Comparison of ENCODE assay signal across 8 cellular contexts in genomic region chr20:59032023-59032712, GRCh38. TPM values are rescaled to one million over a fixed set of nuclear protein-coding genes. Genes with fewer than 3 reads are reported as not detected.
DNase-seq lines count a peak whose midpoint lies in the region; ATAC-seq and TF ChIP-seq lines count a peak whose summit lies in the region.

Gene ATP5F1E, minus strand, starts transcription at chr20:59032335. Its CDS starts 84 bp downstream, at chr20:59032251.

- H3K27me3 Mint-ChIP-seq in GM23338 (ENCODE audit: insufficient read depth, low read depth, poor library complexity): peaks cover 21% of the 10 kb centered on the region
- no peaks in the 10 kb centered on the region for H3K27me3 Mint-ChIP-seq in naive thymus-derived CD8-positive, alpha-beta T cell
- H3K27me3 Mint-ChIP-seq in stimulated activated naive B cell treated with anti-CD40 and anti-IgM and Interleukin-4, amounts not matched to agents 10 μg/mL and 1 μg/mL and 100 μg/mL, for 72 hours: no peaks in the 10 kb centered on the region

- H3K36me3 Mint-ChIP-seq in GM23338 (ENCODE audit: low read depth): peaks cover 74% of the 10 kb centered on the region
- H3K36me3 Mint-ChIP-seq in naive thymus-derived CD8-positive, alpha-beta T cell: peaks cover 8 to 71% (median 26%) of the 10 kb centered on the region in 3 donors
- peaks cover 38 to 54% of the 10 kb centered on the region in 2 donors for H3K36me3 Mint-ChIP-seq in stimulated activated naive B cell treated with anti-CD40 and anti-IgM and Interleukin-4, amounts not matched to agents 10 μg/mL and 1 μg/mL and 100 μg/mL, for 72 hours

- peaks cover 58% of the 10 kb centered on the region for H3K4me1 ChIP-seq in DND-41 (ENCODE audit: insufficient read depth, low read length)
- H3K4me1 ChIP-seq in GM23338 (ENCODE audit: insufficient read depth): peaks cover 19% of the 10 kb centered on the region

- DNase-seq in DND-41: peak; percentile 98
- peak; percentile 97 for DNase-seq in GM23338 (ENCODE audit: low spot score)
- DNase-seq in LNCaP clone FGC (ENCODE audit: low read depth): peak; percentile 62
- DNase-seq in RPMI8226: peak; percentile 96
- peak; percentile 91 to 96 for DNase-seq in activated T-helper 1 cell treated with anti-CD3 and anti-CD28 coated beads, Interleukin-2, amount 50 U/mL, for 16 hours (ENCODE audit: low read depth in 1 of 2, low spot score in 1 of 2)
- DNase-seq in fibroblast of gingiva (ENCODE audit: low read depth): peak; percentile 95
- DNase-seq in naive thymus-derived CD8-positive, alpha-beta T cell: peak; percentile 94 to 99 (median 97)
- peak; percentile 96 for DNase-seq in stimulated activated naive B cell treated with anti-CD40 and anti-IgM and Interleukin-4, amounts not matched to agents 10 μg/mL and 1 μg/mL and 100 μg/mL, for 72 hours

- peak within 1 kb of the TSS; percentile 86 for H2AFZ ChIP-seq in DND-41 (ENCODE audit: low read depth, low read length)
- peak within 1 kb of the TSS; percentile 93 for H2AFZ ChIP-seq in GM23338

- H3K27me3 ChIP-seq in DND-41 (ENCODE audit: insufficient read depth, low read length, poor library complexity) (no peaks in the 10 kb centered on the region), GM23338 (ENCODE audit: insufficient read depth) (0 out of 2 replicates have a peak, but pooled peaks cover 4% of the 10 kb centered on the region)

- H3F3A ChIP-seq in GM23338 (replicated peaks; ENCODE audit: low read depth): 0 out of 2 replicates have a peak, but pooled peaks cover 3% of the 10 kb centered on the region

- H3K9me2 ChIP-seq in GM23338 (ENCODE audit: insufficient read depth): no peaks in the 10 kb centered on the region

- H3K4me1 Mint-ChIP-seq in GM23338: peaks cover 16% of the 10 kb centered on the region; the same call in 2 of the 3 replicates
- peaks cover 27 to 53% (median 50%) of the 10 kb centered on the region in 4 donors for H3K4me1 Mint-ChIP-seq in naive thymus-derived CD8-positive, alpha-beta T cell
- peaks cover 20 to 53% of the 10 kb centered on the region in 2 donors for H3K4me1 Mint-ChIP-seq in stimulated activated naive B cell treated with anti-CD40 and anti-IgM and Interleukin-4, amounts not matched to agents 10 μg/mL and 1 μg/mL and 100 μg/mL, for 72 hours

- H3K36me3 ChIP-seq in DND-41 (ENCODE audit: insufficient read depth, low read length): peaks cover 77% of the 10 kb centered on the region
- H3K36me3 ChIP-seq in GM23338 (ENCODE audit: insufficient read depth): peaks cover 50% of the 10 kb centered on the region

- H3K9ac ChIP-seq in DND-41 (ENCODE audit: low read depth, low read length): peak within 1 kb of the TSS; percentile 91

- H3K79me2 ChIP-seq in DND-41 (ENCODE audit: insufficient read depth, low read length) (peaks cover 74% of the 10 kb centered on the region), GM23338 (replicated peaks; ENCODE audit: insufficient read depth) (peaks cover 44% of the 10 kb centered on the region)

- H3K27ac Mint-ChIP-seq in GM23338: peak within 1 kb of the TSS; percentile 92
- peak within 1 kb of the TSS; percentile 88 to 97 (median 96) for H3K27ac Mint-ChIP-seq in naive thymus-derived CD8-positive, alpha-beta T cell
- H3K27ac Mint-ChIP-seq in stimulated activated naive B cell treated with anti-CD40 and anti-IgM and Interleukin-4, amounts not matched to agents 10 μg/mL and 1 μg/mL and 100 μg/mL, for 72 hours: peak within 1 kb of the TSS; percentile 98

- peak within 1 kb of the TSS; percentile 50 to 77 for H3K4me3 ChIP-seq in DND-41 (ENCODE audit: low read depth in 1 of 2, low read length in 2 of 2)
- H3K4me3 ChIP-seq in GM23338: peak within 1 kb of the TSS; percentile 90
- peak within 1 kb of the TSS; percentile 80 for H3K4me3 ChIP-seq in LNCaP clone FGC (ENCODE audit: low read depth, low read length)

- POLR2A ChIA-PET in naive thymus-derived CD8-positive, alpha-beta T cell (lab: Charles Lee): interaction anchor here (0.5 to 4.1 kb wide), 38 partner anchors 10 to 1634 kb away, joined by 3 to 72 read pairs (median 4); partner anchors contain the start of genes NELFCD, PRELID3B, STX16 and TUBB1

- H4K20me1 ChIP-seq in DND-41 (ENCODE audit: insufficient read depth, low read length) (peaks cover 26% of the 10 kb centered on the region; the same call in 1 of the 2 replicates), GM23338 (replicated peaks; ENCODE audit: insufficient read depth) (peaks cover 40% of the 10 kb centered on the region)

- no peaks in the 10 kb centered on the region for H3K9me3 ChIP-seq in DND-41 (ENCODE audit: insufficient read depth, low read length, severe bottlenecking)

- ATAC-seq in DND-41 (ENCODE audit: insufficient read depth, low read depth): peak; percentile 97
- ATAC-seq in GM23338: peak; percentile 98
- peak; percentile 95 to 96 for ATAC-seq in naive thymus-derived CD8-positive, alpha-beta T cell
- peak; percentile 96 to 98 for ATAC-seq in stimulated activated naive B cell treated with anti-CD40 and anti-IgM and Interleukin-4, amounts not matched to agents 10 μg/mL and 1 μg/mL and 100 μg/mL, for 72 hours (replicated peaks)

- no peaks in the 10 kb centered on the region for H3K9me3 Mint-ChIP-seq in GM23338
- H3K9me3 Mint-ChIP-seq in naive thymus-derived CD8-positive, alpha-beta T cell: no peaks in the 10 kb centered on the region
- no peaks in the 10 kb centered on the region for H3K9me3 Mint-ChIP-seq in stimulated activated naive B cell treated with anti-CD40 and anti-IgM and Interleukin-4, amounts not matched to agents 10 μg/mL and 1 μg/mL and 100 μg/mL, for 72 hours

- no peak for TF ChIP-seq CTCF in DND-41 (IDR thresholded peaks at IDR 0.05; ENCODE audit: borderline replicate concordance, extremely low read depth, low read length, poor library complexity, severe bottlenecking)
- TF ChIP-seq CTCF in GM23338 (conservative IDR thresholded peaks at IDR 0.05; ENCODE audit: low read depth in 2 of 2): no peak
- no peak for TF ChIP-seq CTCF in LNCaP clone FGC (IDR thresholded peaks at IDR 0.05; ENCODE audit: control insufficient read depth, extremely low read depth, insufficient read depth)

- peak within 1 kb of the TSS; percentile 97 for H3K4me2 ChIP-seq in DND-41 (ENCODE audit: insufficient read depth, low read length)
- peak within 1 kb of the TSS; percentile 88 for H3K4me2 ChIP-seq in GM23338

- H3K27ac ChIP-seq in DND-41 (ENCODE audit: low read length) (peak within 1 kb of the TSS; percentile 95), GM23338 (ENCODE audit: low read depth) (peak within 1 kb of the TSS; percentile 46; the same call in 1 of the 2 replicates)

- peak within 1 kb of the TSS; percentile 93 for H3K4me3 Mint-ChIP-seq in GM23338
- H3K4me3 Mint-ChIP-seq in naive thymus-derived CD8-positive, alpha-beta T cell: peak within 1 kb of the TSS; percentile 87 to 97 (median 94)
- peak within 1 kb of the TSS; percentile 95 to 98 for H3K4me3 Mint-ChIP-seq in stimulated activated naive B cell treated with anti-CD40 and anti-IgM and Interleukin-4, amounts not matched to agents 10 μg/mL and 1 μg/mL and 100 μg/mL, for 72 hours

TF ChIP-seq in GM23338, 12 proteins besides CTCF, POLR2A, EP300 and RAD21 (continues in another document):
- TF ChIP-seq REST (IDR thresholded peaks at IDR 0.05; ENCODE audit: unreplicated experiment): no peak
- no peak for TF ChIP-seq STAT1 (IDR thresholded peaks at IDR 0.05; ENCODE audit: unreplicated experiment)
- no peak for TF ChIP-seq EZH2phosphoT487 (IDR thresholded peaks at IDR 0.05; ENCODE audit: unreplicated experiment)
- TF ChIP-seq NANOG (IDR thresholded peaks at IDR 0.05; ENCODE audit: borderline replicate concordance): no peak
- no peak for TF ChIP-seq JUNB (IDR thresholded peaks at IDR 0.05; ENCODE audit: unreplicated experiment)
- peak; percentile 77 for TF ChIP-seq ZNF331 (CRISPR knock-in tag; IDR thresholded peaks at IDR 0.05; ENCODE audit: low read depth)
- no peak for TF ChIP-seq EZH2 (IDR thresholded peaks at IDR 0.05; ENCODE audit: low read depth, unreplicated experiment)
- TF ChIP-seq ETS1 (IDR thresholded peaks at IDR 0.05): no peak
- TF ChIP-seq POLR2AphosphoS5 (IDR thresholded peaks at IDR 0.05; ENCODE audit: low read depth): peak; percentile 89
- TF ChIP-seq ZNF114 (CRISPR knock-in tag; IDR thresholded peaks at IDR 0.05): no peak

RNA-seq across cellular contexts. Expression of gene ATP5F1E, which starts in this region (rescaled TPM):
- total RNA-seq in GM23338 (2014; rRNA removed; shearing (Covaris generic)): 8.5 and 12.9 TPM in 2 replicates
- polyA plus RNA-seq in GM23338 (2016; fragmentation: Nextera tagmentation; extraction: Ambion mirVana): 211 and 233 TPM in 2 replicates
- 10 to 100 TPM; 78.2 to 80.3 TPM for total RNA-seq in naive thymus-derived CD8-positive, alpha-beta T cell
- polyA plus RNA-seq in naive thymus-derived CD8-positive, alpha-beta T cell: 100 to 1,000 TPM in 1 of 3 donors, 10 to 100 TPM in 2; 66.9 to 118 (median 91.4) TPM

Comparison
In these comparisons a context has a peak if more than half of its experiments do, and no peak if none do; other contexts are left out.
1. Peak in every context shown above with its lines: DNase-seq, ATAC-seq, H3K4me3 ChIP-seq and H3K27ac ChIP-seq.